Comparison of ENCODE assay signal across 11 cellular contexts in genomic region chr7:44258423-44258760, GRCh38. TPM values are rescaled to one million over a fixed set of nuclear protein-coding genes. Genes with fewer than 3 reads are reported as not detected.
DNase-seq lines count a peak whose midpoint lies in the region; ATAC-seq lines count a peak whose summit lies in the region.
"Had no signal": no experiment of that assay in that cellular context is flagged by ENCODE, and none has a peak within 500 bp of the region (broad histone marks: within the 10 kb centered on the region; RNA-seq: fewer than 3 reads in every experiment).

No MANE protein-coding gene starts in this region.

- intact Hi-C loops in right cardiac atrium (cut with DNase I): loop anchor here in 1 of 4 donors (5.0 kb wide), 1 partner anchor 34 kb away; no protein-coding TSS in a partner anchor

- peak overlapping the region; percentile 93 for H3K27ac Mint-ChIP-seq in activated CD4-positive, alpha-beta memory T cell treated with anti-CD3 and anti-CD28 coated beads, Interleukin-2, amount 10 ng/mL, durations not matched to agents 7 days and 5 days
- H3K27ac Mint-ChIP-seq in stimulated activated naive CD8-positive, alpha-beta T cell treated with anti-CD3 and anti-CD28 coated beads, Interleukin-15, Interleukin-2, amounts not matched to agents 100 ng/mL and 50 ng/mL, for 24 hours: peak overlapping the region; percentile 89

- no peaks in the 10 kb centered on the region for H3K27me3 ChIP-seq in right cardiac atrium (ENCODE audit: control insufficient read depth, insufficient read depth)
- H3K27me3 ChIP-seq: foreskin keratinocyte had no signal

- WGBS in right cardiac atrium: 55% methylated on average over 4 of the region's 4 CpGs

- ATAC-seq in right cardiac atrium (no peak), GM19467 (IDR thresholded peaks at IDR 0.05; ENCODE audit: unreplicated experiment) (no peak)

- no peaks in the 10 kb centered on the region for H3K36me3 Mint-ChIP-seq in activated CD4-positive, alpha-beta memory T cell treated with anti-CD3 and anti-CD28 coated beads, Interleukin-2, amount 10 ng/mL, durations not matched to agents 7 days and 5 days (ENCODE audit: low read depth)
- no peaks in the 10 kb centered on the region for H3K36me3 Mint-ChIP-seq in stimulated activated naive CD8-positive, alpha-beta T cell treated with anti-CD3 and anti-CD28 coated beads, Interleukin-15, Interleukin-2, amounts not matched to agents 100 ng/mL and 50 ng/mL, for 24 hours (ENCODE audit: low read depth)

- no peak overlapping the region for H3K4me3 ChIP-seq in right cardiac atrium (ENCODE audit: low read length)

- H3K9me3 ChIP-seq in right cardiac atrium (ENCODE audit: control insufficient read depth, low read length): no peaks in the 10 kb centered on the region

- CTCF ChIA-PET in activated CD4-positive, alpha-beta memory T cell treated with anti-CD3 and anti-CD28 coated beads, Interleukin-2, amount 10 ng/mL, durations not matched to agents 7 days and 5 days (lab: Charles Lee): interaction anchor here (1.1 to 1.9 kb wide), 5 partner anchors 17 to 307 kb away, joined by 3 to 13 read pairs (median 4); partner anchors contain the start of genes NUDCD3 and YKT6

- peak; percentile 19 for DNase-seq in activated T-cell treated with anti-CD3 and anti-CD28 coated beads for 24 hours (ENCODE audit: low read depth)
- no peak for DNase-seq in activated T-cell treated with anti-CD3 and anti-CD28 coated beads for 4 hours
- DNase-seq in activated CD4-positive, alpha-beta memory T cell treated with anti-CD3 and anti-CD28 coated beads, Interleukin-2, amount 10 ng/mL, durations not matched to agents 7 days and 5 days: no peak
- DNase-seq in right cardiac atrium: no peak
- DNase-seq in retina: no peak
- no peak for DNase-seq in cerebellum (ENCODE audit: low spot score)
- DNase-seq: NCI-H2029, SW 1271 had no signal

- H3K27ac ChIP-seq in right cardiac atrium (ENCODE audit: low read length): peak overlapping the region; percentile 76
- H3K27ac ChIP-seq: foreskin keratinocyte had no signal

- H3K27me3 Mint-ChIP-seq in activated CD4-positive, alpha-beta memory T cell treated with anti-CD3 and anti-CD28 coated beads, Interleukin-2, amount 10 ng/mL, durations not matched to agents 7 days and 5 days: no peaks in the 10 kb centered on the region
- no peaks in the 10 kb centered on the region for H3K27me3 Mint-ChIP-seq in stimulated activated naive CD8-positive, alpha-beta T cell treated with anti-CD3 and anti-CD28 coated beads, Interleukin-15, Interleukin-2, amounts not matched to agents 100 ng/mL and 50 ng/mL, for 24 hours

- peak overlapping the region; percentile 11 for H3K4me3 Mint-ChIP-seq in activated CD4-positive, alpha-beta memory T cell treated with anti-CD3 and anti-CD28 coated beads, Interleukin-2, amount 10 ng/mL, durations not matched to agents 7 days and 5 days
- peak overlapping the region; percentile 40 for H3K4me3 Mint-ChIP-seq in stimulated activated naive CD8-positive, alpha-beta T cell treated with anti-CD3 and anti-CD28 coated beads, Interleukin-15, Interleukin-2, amounts not matched to agents 100 ng/mL and 50 ng/mL, for 24 hours

- peaks cover 27% of the 10 kb centered on the region for H3K4me1 ChIP-seq in right cardiac atrium (ENCODE audit: control insufficient read depth, insufficient read depth, low read length)

- H3K4me1 Mint-ChIP-seq in activated CD4-positive, alpha-beta memory T cell treated with anti-CD3 and anti-CD28 coated beads, Interleukin-2, amount 10 ng/mL, durations not matched to agents 7 days and 5 days: peaks cover 29% of the 10 kb centered on the region
- peaks cover 38% of the 10 kb centered on the region for H3K4me1 Mint-ChIP-seq in stimulated activated naive CD8-positive, alpha-beta T cell treated with anti-CD3 and anti-CD28 coated beads, Interleukin-15, Interleukin-2, amounts not matched to agents 100 ng/mL and 50 ng/mL, for 24 hours (ENCODE audit: low read depth)

- POLR2A ChIA-PET in activated CD4-positive, alpha-beta memory T cell treated with anti-CD3 and anti-CD28 coated beads, Interleukin-2, amount 10 ng/mL, durations not matched to agents 7 days and 5 days (lab: Charles Lee): interaction anchor here (1.1 to 3.7 kb wide), 5 partner anchors 53 to 315 kb away, joined by 3 to 20 read pairs (median 5); partner anchors contain the start of genes DDX56, NUDCD3 and YKT6

- H3K9me3 Mint-ChIP-seq in activated CD4-positive, alpha-beta memory T cell treated with anti-CD3 and anti-CD28 coated beads, Interleukin-2, amount 10 ng/mL, durations not matched to agents 7 days and 5 days: peaks cover 4% of the 10 kb centered on the region
- H3K9me3 Mint-ChIP-seq in stimulated activated naive CD8-positive, alpha-beta T cell treated with anti-CD3 and anti-CD28 coated beads, Interleukin-15, Interleukin-2, amounts not matched to agents 100 ng/mL and 50 ng/mL, for 24 hours: no peaks in the 10 kb centered on the region

RNA-seq across cellular contexts. Expression of gene YKT6, which starts 57.6 kb away (rescaled TPM):
- total RNA-seq in activated CD4-positive, alpha-beta memory T cell treated with anti-CD3 and anti-CD28 coated beads, Interleukin-2, amount 10 ng/mL, durations not matched to agents 7 days and 5 days: 10 to 100 TPM; 59.1 to 60.9 TPM
- total RNA-seq in right cardiac atrium (10 to 100 TPM; 48.1 to 63.4 (median 52.2) TPM), cerebellum (43.4 TPM)
- polyA plus RNA-seq in right cardiac atrium: 38.8 TPM
